Comparison of ENCODE assay signal across 28 cellular contexts in the genomic region with DNA sequence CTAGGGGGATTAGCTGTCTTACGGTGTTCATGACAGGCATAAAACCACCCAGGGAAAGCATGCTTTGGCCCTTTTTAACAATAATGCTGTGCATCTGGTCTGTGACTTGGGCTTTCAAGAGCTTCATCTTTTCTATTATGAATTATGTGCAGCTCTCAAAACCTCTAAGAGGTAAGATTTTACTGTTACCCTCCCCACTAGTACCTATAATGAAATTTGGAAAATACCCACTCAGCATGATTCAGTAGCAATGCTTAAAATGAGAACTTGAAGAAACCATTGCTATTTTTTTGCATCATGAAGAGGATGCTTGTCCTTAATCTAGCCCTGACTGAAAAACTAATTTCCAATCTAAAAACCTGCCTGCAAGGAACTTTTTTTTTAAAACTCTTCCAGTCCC. TPM values are rescaled to one million over a fixed set of nuclear protein-coding genes. Genes with fewer than 3 reads are reported as not detected.
DNase-seq lines count a peak whose midpoint lies in the region; ATAC-seq, FAIRE-seq and TF ChIP-seq lines count a peak whose summit lies in the region.
"Had no signal": no experiment of that assay in that cellular context is flagged by ENCODE, and none has a peak within 500 bp of the region (broad histone marks: within the 10 kb centered on the region; RNA-seq: fewer than 3 reads in every experiment).

No MANE protein-coding gene starts in this region.

- CTCF ChIA-PET in A549 (lab: Yijun Ruan, JAX) = interaction anchor here (0.8 to 1.3 kb wide), 4 partner anchors 8 to 263 kb away, joined by 3 to 4 read pairs (median 4); no protein-coding TSS in a partner anchor

- peaks cover 30% of the 10 kb centered on the region for H3K4me1 ChIP-seq in A549
- H3K4me1 ChIP-seq in lower lobe of right lung = peaks cover under 1% of the 10 kb centered on the region
- H3K4me1 ChIP-seq in osteoblast (ENCODE audit: insufficient read depth, low read length) = peaks cover 15% of the 10 kb centered on the region

- no peak for TF ChIP-seq POLR2A in A549 (IDR thresholded peaks at IDR 0.05; ENCODE audit: low read length)

- no peaks in the 10 kb centered on the region for H3K27me3 Mint-ChIP-seq in osteocyte (ENCODE audit: unreplicated experiment)

- no peak for TF ChIP-seq RAD21 in A549 (conservative IDR thresholded peaks at IDR 0.05 in 1 of 2, IDR thresholded peaks at IDR 0.05 in 1 of 2)

- no peak overlapping the region for H2AFZ ChIP-seq in osteoblast (ENCODE audit: low read length)
- H2AFZ ChIP-seq: GM23248 had no signal

- H4K20me1 ChIP-seq in osteoblast (ENCODE audit: insufficient read depth, low read length) = no peaks in the 10 kb centered on the region
- H4K20me1 ChIP-seq: BLaER1 treated with 17β-estradiol and CSF1 and Interleukin-3, amounts not matched to agents 10 nM and 100 nM had no signal

- WGBS in A549 (ENCODE audit: missing lambda C conversion rate) = 69% methylated on average over 1 of the region's 1 CpG

- no peak for TF ChIP-seq EP300 in A549 (IDR thresholded peaks at IDR 0.05)

- peaks cover 38% of the 10 kb centered on the region for H3K4me1 Mint-ChIP-seq in osteocyte (ENCODE audit: unreplicated experiment)
- H3K4me1 Mint-ChIP-seq: CD14-positive monocyte had no signal

- H3K36me3 ChIP-seq in lower lobe of right lung (no peaks in the 10 kb centered on the region), osteoblast (ENCODE audit: insufficient read depth, low read length) (no peaks in the 10 kb centered on the region)
- H3K36me3 ChIP-seq: BE2C; BLaER1 treated with 17β-estradiol and CSF1 and Interleukin-3, amounts not matched to agents 10 nM and 100 nM had no signal

- FAIRE-seq in A549 (lab: Jason Lieb, UNC) = no peak
- FAIRE-seq: A204.1, D721Med, GM12878, GM19239, H1 had no signal

- H3K4me3 ChIP-seq in A549 (no peak overlapping the region), lower lobe of right lung (no peak overlapping the region), osteoblast (ENCODE audit: insufficient read depth, low read length) (no peak overlapping the region)
- H3K4me3 ChIP-seq: BLaER1 treated with 17β-estradiol and CSF1 and Interleukin-3, amounts not matched to agents 10 nM and 100 nM; GM12878; GM23248 had no signal

- intact Hi-C loops in lower lobe of right lung (cut with DNase I) = no loop called here

- no peaks in the 10 kb centered on the region for H3K79me2 ChIP-seq in osteoblast (ENCODE audit: insufficient read depth, low read length)

- TF ChIP-seq CTCF in A549 (IDR thresholded peaks at IDR 0.05) = no peak
- no peak for TF ChIP-seq CTCF in osteocyte (IDR thresholded peaks at IDR 0.05)
- no peak for TF ChIP-seq CTCF in lower lobe of right lung (IDR thresholded peaks at IDR 0.05)
- TF ChIP-seq CTCF in osteoblast (IDR thresholded peaks at IDR 0.05; ENCODE audit: extremely low read depth, low read depth, low read length) = no peak

- 0 out of 3 replicates have a peak overlapping the region, but pooled peaks have one; percentile 26 for H3K4me2 ChIP-seq in A549
- H3K4me2 ChIP-seq in osteoblast (ENCODE audit: insufficient read depth, low read length) = no peak overlapping the region
- H3K4me2 ChIP-seq: BLaER1 treated with 17β-estradiol and CSF1 and Interleukin-3, amounts not matched to agents 10 nM and 100 nM had no signal

- no peak overlapping the region for H3K4me3 Mint-ChIP-seq in osteocyte (ENCODE audit: unreplicated experiment)
- H3K4me3 Mint-ChIP-seq: CD14-positive monocyte; CD4-positive, alpha-beta T cell; CD8-positive, alpha-beta memory T cell had no signal

- H3K9me3 ChIP-seq in A549 = no peaks in the 10 kb centered on the region
- no peaks in the 10 kb centered on the region for H3K9me3 ChIP-seq in lower lobe of right lung
- no peaks in the 10 kb centered on the region for H3K9me3 ChIP-seq in osteoblast (ENCODE audit: low read depth, low read length)
- H3K9me3 ChIP-seq: BE2C; BLaER1 treated with 17β-estradiol and CSF1 and Interleukin-3, amounts not matched to agents 10 nM and 100 nM had no signal

- no peaks in the 10 kb centered on the region for H3K9me3 Mint-ChIP-seq in osteocyte (ENCODE audit: unreplicated experiment)
- H3K9me3 Mint-ChIP-seq: CD4-positive, alpha-beta T cell; CD8-positive, alpha-beta memory T cell had no signal

- no peak overlapping the region; a peak in 1 of 6 replicates for H3K27ac ChIP-seq in A549
- H3K27ac ChIP-seq in lower lobe of right lung = no peak overlapping the region
- H3K27ac ChIP-seq in osteoblast (ENCODE audit: low read depth, low read length) = no peak overlapping the region
- H3K27ac ChIP-seq: 22Rv1; BLaER1 treated with 17β-estradiol and CSF1 and Interleukin-3, amounts not matched to agents 10 nM and 100 nM; GM23248 had no signal

- peak overlapping the region; percentile 14 for H3K27ac Mint-ChIP-seq in osteocyte (ENCODE audit: unreplicated experiment)
- H3K27ac Mint-ChIP-seq: CD14-positive monocyte; CD4-positive, alpha-beta T cell; CD8-positive, alpha-beta memory T cell had no signal

- no peaks in the 10 kb centered on the region for H3K36me3 Mint-ChIP-seq in osteocyte (ENCODE audit: unreplicated experiment)
- H3K36me3 Mint-ChIP-seq: CD14-positive monocyte; CD8-positive, alpha-beta memory T cell had no signal

- DNase-seq in NCI-H2171 treated with DMSO at 0.1 percent for 48 hours (lab: John Stamatoyannopoulos, UW) (peak; percentile 38), NCI-H2171 (lab: John Stamatoyannopoulos, UW) (no peak), A549 (ENCODE audit: low read depth in 1 of 2, low spot score in 1 of 2) (no peak), NCI-H524 treated with DMSO at 0.1 percent for 48 hours (lab: John Stamatoyannopoulos, UW) (peak; percentile 61), osteocyte (ENCODE audit: extremely low spot score, unreplicated experiment) (no peak), occipital lobe (lab: John Stamatoyannopoulos, UW) (no peak), lower lobe of right lung (no peak), osteoblast (ENCODE audit: insufficient read length, low spot score, missing footprints) (no peak)
- DNase-seq: ACHN; AML-193; BE2C; CD4-positive, alpha-beta T cell; CD8-positive, alpha-beta memory T cell; DMS 273 treated with DMSO at 0.1 percent for 48 hours; DMS79; EL; GDM1; GM23248; H7; HCEC 1CT had no signal

- H3K27me3 ChIP-seq in lower lobe of right lung (ENCODE audit: low read depth) (no peaks in the 10 kb centered on the region), osteoblast (ENCODE audit: insufficient read depth, low read length) (no peaks in the 10 kb centered on the region)
- H3K27me3 ChIP-seq: BE2C had no signal

- POLR2A ChIA-PET in A549 (lab: Yijun Ruan, JAX) = no interaction called here

- ATAC-seq in A549 = no peak
- ATAC-seq in lower lobe of right lung = no peak
- ATAC-seq: GM12878 had no signal

TF ChIP-seq in A549, 52 proteins besides CTCF, POLR2A, EP300 and RAD21:
- no peak for TF ChIP-seq HOXB13 (CRISPR knock-in tag; IDR thresholded peaks at IDR 0.05; ENCODE audit: low read depth)
- peak; percentile 40 for TF ChIP-seq MAFK (IDR thresholded peaks at IDR 0.05; ENCODE audit: partially characterized antibody)
- TF ChIP-seq, protein P1, sequence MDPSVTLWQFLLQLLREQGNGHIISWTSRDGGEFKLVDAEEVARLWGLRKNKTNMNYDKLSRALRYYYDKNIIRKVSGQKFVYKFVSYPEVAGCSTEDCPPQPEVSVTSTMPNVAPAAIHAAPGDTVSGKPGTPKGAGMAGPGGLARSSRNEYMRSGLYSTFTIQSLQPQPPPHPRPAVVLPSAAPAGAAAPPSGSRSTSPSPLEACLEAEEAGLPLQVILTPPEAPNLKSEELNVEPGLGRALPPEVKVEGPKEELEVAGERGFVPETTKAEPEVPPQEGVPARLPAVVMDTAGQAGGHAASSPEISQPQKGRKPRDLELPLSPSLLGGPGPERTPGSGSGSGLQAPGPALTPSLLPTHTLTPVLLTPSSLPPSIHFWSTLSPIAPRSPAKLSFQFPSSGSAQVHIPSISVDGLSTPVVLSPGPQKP (IDR thresholded peaks at IDR 0.05; ENCODE audit: low read depth, low read length) = no peak
- TF ChIP-seq EHF (CRISPR knock-in tag; IDR thresholded peaks at IDR 0.05) = no peak
- no peak for TF ChIP-seq GATA3 (IDR thresholded peaks at IDR 0.05; ENCODE audit: borderline replicate concordance)

RNA-seq across cellular contexts. Expression of a gene that starts 5.8 kb away (rescaled TPM):
- polyA plus RNA-seq in A549 (2011; rRNA removed) (24.9 and 32.2 TPM in 2 replicates), A549 (2017; fragmentation: RNase III; extraction: RNeasy Plus Mini Kit Qiagen cat#74134 plus additional on column Dnase treatment) (33.4 to 44.3 TPM (median 41.7 TPM) in 3 replicates)
- 9.8 and 16.2 TPM in 2 replicates for polyA plus RNA-seq in A549 (2012; cell fraction: cytosol; rRNA removed)
- polyA plus RNA-seq in A549 (2012; cell fraction: nucleus; rRNA removed) = 17.8 and 26.0 TPM in 2 replicates
- 36.3 and 39.2 TPM in 2 replicates for polyA minus RNA-seq in A549 (2011; rRNA and poly(A)+ RNA removed)
- total RNA-seq in osteocyte (110 and 113 TPM in 2 replicates), occipital lobe (20.4 TPM), lower lobe of right lung (40.6 TPM), osteoblast (63.6 and 64.4 TPM in 2 replicates)

Comparison
In these comparisons a context has a peak if more than half of its experiments do, and no peak if none do; other contexts are left out.
1. DNase-seq: peak in NCI-H2171 treated with DMSO at 0.1 percent for 48 hours (single experiment) and NCI-H524 treated with DMSO at 0.1 percent for 48 hours (single experiment); none in NCI-H2171 (single experiment), A549 (0 of 2), osteocyte (single experiment), occipital lobe (single experiment), lower lobe of right lung (single experiment) and osteoblast (single experiment).